ENCODE assay signal across 26 cellular contexts in the genomic region with DNA sequence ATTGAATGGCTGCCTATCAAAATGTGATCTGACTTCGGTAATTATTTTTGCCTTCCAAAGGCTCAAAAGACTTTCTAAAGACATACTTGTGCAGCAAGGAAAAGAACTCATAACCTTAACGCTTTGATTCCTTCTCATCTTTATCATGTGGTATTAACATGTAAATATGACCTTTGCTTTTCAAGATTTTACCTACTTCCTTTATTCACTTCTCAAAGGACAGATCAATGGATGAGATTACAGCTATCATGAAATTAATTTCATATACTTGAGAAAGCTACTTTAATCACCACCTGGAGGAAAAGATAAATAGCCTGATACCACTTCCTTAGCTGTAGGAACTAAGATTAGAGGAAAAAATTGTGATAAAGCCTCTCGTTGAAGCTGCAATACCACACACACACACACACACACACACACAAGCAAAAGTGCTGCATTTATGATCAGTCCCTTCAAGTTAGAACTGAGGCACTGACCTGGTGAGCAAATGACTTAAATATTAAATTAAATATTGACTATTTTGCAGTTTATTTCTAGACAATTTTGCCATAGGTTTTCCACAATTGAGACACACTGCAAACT. TPM values are rescaled to one million over a fixed set of nuclear protein-coding genes. Genes with fewer than 3 reads are reported as not detected.
"Had no signal": no experiment of that assay in that cellular context is flagged by ENCODE, and none has a peak within 500 bp of the region (broad histone marks: within the 10 kb centered on the region; RNA-seq: fewer than 3 reads in every experiment).

No MANE protein-coding gene starts in this region.

- H3K4me3 ChIP-seq: esophagus squamous epithelium, tibial artery had no signal

- H3K36me3 ChIP-seq: brain microvascular endothelial cell, esophagus squamous epithelium, tibial artery had no signal

- H3K4me1 ChIP-seq: esophagus squamous epithelium, tibial artery had no signal

- H3K27ac ChIP-seq: brain microvascular endothelial cell, esophagus squamous epithelium, tibial artery had no signal

- DNase-seq: activated CD4-positive, alpha-beta T cell treated with anti-CD3 and anti-CD28 coated beads for 1 hour; activated CD4-positive, alpha-beta T cell treated with anti-CD3 and anti-CD28 coated beads, Interleukin-2, amount 50 U/mL, for 48 hours; activated gamma-delta T cell treated with Interleukin-2 at 50 U/mL for 16 hours; activated naive CD8-positive, alpha-beta T cell treated with anti-CD3 and anti-CD28 coated beads, Interleukin-2, amount 10 ng/mL, durations not matched to agents 7 days and 5 days; activated T-cell treated with anti-CD3 and anti-CD28 coated beads, Interleukin-2, amount 50 U/mL, for 48 hours; anterior cingulate cortex; brain microvascular endothelial cell; cortex of kidney; effector CD4-positive, alpha-beta T cell; esophagus squamous epithelium; hypothalamus; immature natural killer cell; mesenchymal stem cell; nucleus accumbens; posterior cingulate gyrus; retina; stimulated activated CD4-positive, alpha-beta T cell treated with anti-CD3 and anti-CD28 coated beads, Interleukin-15, amount 100 ng/mL, for 24 hours; stimulated activated CD4-positive, alpha-beta T cell treated with anti-CD3 and anti-CD28 coated beads, Interleukin-4, amount 100 ng/mL, for 24 hours; stimulated activated naive CD4-positive, alpha-beta T cell; tibial artery had no signal

- H3K9me3 ChIP-seq: esophagus squamous epithelium, tibial artery had no signal

RNA-seq across cellular contexts. Expression of a gene that starts 27.4 kb away (rescaled TPM):
- total RNA-seq: activated naive CD8-positive, alpha-beta T cell treated with anti-CD3 and anti-CD28 coated beads, Interleukin-2, amount 10 ng/mL, durations not matched to agents 7 days and 5 days; endothelial cell of umbilical vein; esophagus squamous epithelium; fibroblast of villous mesenchyme; glomerular endothelial cell; liver; skeletal muscle tissue; subcutaneous adipose tissue had no signal
- polyA plus RNA-seq: endothelial cell of umbilical vein, immature natural killer cell, liver had no signal
